Comparison of ENCODE assay signal across 9 cellular contexts in genomic region chr9:89000281-89000875, GRCh38. TPM values are rescaled to one million over a fixed set of nuclear protein-coding genes. Genes with fewer than 3 reads are reported as not detected.
DNase-seq lines count a peak whose midpoint lies in the region; ATAC-seq and TF ChIP-seq lines count a peak whose summit lies in the region.
"Had no signal": no experiment of that assay in that cellular context is flagged by ENCODE, and none has a peak within 500 bp of the region (broad histone marks: within the 10 kb centered on the region; RNA-seq: fewer than 3 reads in every experiment).

No MANE protein-coding gene starts in this region.

- no peaks in the 10 kb centered on the region for H3K27me3 ChIP-seq in HUES64 (ENCODE audit: insufficient read depth, low read length)

- H3K27ac ChIP-seq in HUES64 (ENCODE audit: low read depth, low read length) (no peak overlapping the region), coronary artery (peak overlapping the region; percentile 68 to 70)

- peaks cover 64% of the 10 kb centered on the region for H3K36me3 Mint-ChIP-seq in nephron (ENCODE audit: low read depth)
- no peaks in the 10 kb centered on the region for H3K36me3 Mint-ChIP-seq in activated T-cell treated with anti-CD3 and anti-CD28 coated beads, Interleukin-2, amount 50 U/mL, for 24 hours (ENCODE audit: low read depth)
- H3K36me3 Mint-ChIP-seq: natural killer cell treated with Interleukin-12 subunit alpha and Interleukin-12 subunit beta and Interleukin-15 and Interleukin-18, amount 100 ng/mL, for 72 hours had no signal

- TF ChIP-seq CTCF in coronary artery (IDR thresholded peaks at IDR 0.05) (no peak), nephron (IDR thresholded peaks at IDR 0.05; ENCODE audit: unreplicated experiment in 3 of 3) (no peak), GM13976 (IDR thresholded peaks at IDR 0.05; ENCODE audit: borderline replicate concordance, control extremely low read depth, extremely low read depth, insufficient read depth, missing control alignments) (no peak)

- peaks cover 3% of the 10 kb centered on the region for H3K27me3 Mint-ChIP-seq in nephron (ENCODE audit: low read depth)
- peaks cover 45% of the 10 kb centered on the region for H3K27me3 Mint-ChIP-seq in activated T-cell treated with anti-CD3 and anti-CD28 coated beads, Interleukin-2, amount 50 U/mL, for 24 hours

- 89% methylated on average over 11 of the region's 11 CpGs for WGBS in HUES64

- H3K27ac Mint-ChIP-seq in nephron: peak overlapping the region; percentile 82 to 90 (median 85)
- H3K27ac Mint-ChIP-seq in activated T-cell treated with anti-CD3 and anti-CD28 coated beads, Interleukin-2, amount 50 U/mL, for 24 hours: no peak overlapping the region
- H3K27ac Mint-ChIP-seq: natural killer cell treated with Interleukin-12 subunit alpha and Interleukin-12 subunit beta and Interleukin-15 and Interleukin-18, amount 100 ng/mL, for 72 hours had no signal

- H3K9me3 Mint-ChIP-seq in nephron: no peaks in the 10 kb centered on the region
- H3K9me3 Mint-ChIP-seq in activated T-cell treated with anti-CD3 and anti-CD28 coated beads, Interleukin-2, amount 50 U/mL, for 24 hours: no peaks in the 10 kb centered on the region
- H3K9me3 Mint-ChIP-seq: natural killer cell treated with Interleukin-12 subunit alpha and Interleukin-12 subunit beta and Interleukin-15 and Interleukin-18, amount 100 ng/mL, for 72 hours had no signal

- peak overlapping the region; percentile 11; the same call in 1 of the 2 replicates for H3K4me3 ChIP-seq in HUES64 (ENCODE audit: low read length)
- H3K4me3 ChIP-seq in coronary artery: peak overlapping the region; percentile 38

- in situ Hi-C loops in GM13976 (cut with MboI; ENCODE audit: low sequenced_read_pairs, unreplicated experiment): loop anchor here (10.0 kb wide), 1 partner anchor 406 kb away; no protein-coding TSS in a partner anchor

- peaks cover 26% of the 10 kb centered on the region; the same call in 1 of the 2 replicates for H3K36me3 ChIP-seq in HUES64 (ENCODE audit: insufficient read depth, low read length)

- H3K4me1 ChIP-seq in HUES64 (ENCODE audit: insufficient read depth, low read length): peaks cover 8% of the 10 kb centered on the region

- H3K4me1 Mint-ChIP-seq in nephron: peaks cover 68% of the 10 kb centered on the region
- H3K4me1 Mint-ChIP-seq in activated T-cell treated with anti-CD3 and anti-CD28 coated beads, Interleukin-2, amount 50 U/mL, for 24 hours (ENCODE audit: low read depth): peaks cover 6% of the 10 kb centered on the region

- ATAC-seq in HG02642 (IDR thresholded peaks at IDR 0.05; ENCODE audit: poor library complexity, unreplicated experiment): no peak

- no peaks in the 10 kb centered on the region for H3K9me3 ChIP-seq in HUES64 (ENCODE audit: insufficient read depth, low read depth, low read length)

- peak overlapping the region in 2 of 3 experiments; percentile 26 to 68 for H3K4me3 Mint-ChIP-seq in nephron
- no peak overlapping the region for H3K4me3 Mint-ChIP-seq in activated T-cell treated with anti-CD3 and anti-CD28 coated beads, Interleukin-2, amount 50 U/mL, for 24 hours
- H3K4me3 Mint-ChIP-seq: natural killer cell treated with Interleukin-12 subunit alpha and Interleukin-12 subunit beta and Interleukin-15 and Interleukin-18, amount 100 ng/mL, for 72 hours had no signal

- DNase-seq in A172 (ENCODE audit: low spot score): peak; percentile 22
- peak; percentile 69 for DNase-seq in coronary artery (ENCODE audit: low spot score)
- no peak for DNase-seq in activated T-cell treated with anti-CD3 and anti-CD28 coated beads, Interleukin-2, amount 50 U/mL, for 24 hours
- DNase-seq in GM13976 (ENCODE audit: low spot score): no peak
- no peak for DNase-seq in superior temporal gyrus (ENCODE audit: extremely low spot score)

- no peak overlapping the region; the same call in 1 of the 2 replicates for H3K9ac ChIP-seq in HUES64 (ENCODE audit: low read depth, low read length)

RNA-seq across cellular contexts. Expression of gene S1PR3, which starts 9.1 kb away (rescaled TPM):
- 3.5 and 6.3 TPM in 2 replicates for total RNA-seq in A172 (2014; rRNA removed; shearing (Covaris generic))
- polyA plus RNA-seq in HUES64 (2013, experiment 1 of 2): 12.6 TPM
- polyA plus RNA-seq in HUES64 (2013, experiment 2 of 2): 15.6 TPM
- total RNA-seq: natural killer cell treated with Interleukin-12 subunit alpha and Interleukin-12 subunit beta and Interleukin-15 and Interleukin-18, amount 100 ng/mL, for 72 hours had no signal

Comparison
In these comparisons a context has a peak if more than half of its experiments do, and no peak if none do; other contexts are left out.
1. DNase-seq: peak in A172 (single experiment) and coronary artery (single experiment); none in activated T-cell treated with anti-CD3 and anti-CD28 coated beads, Interleukin-2, amount 50 U/mL, for 24 hours (single experiment), GM13976 (single experiment) and superior temporal gyrus (single experiment).